Comparison of ENCODE assay signal across 1 cellular context in genomic region chr14:34629657-34630529, GRCh38.
A peak's percentile ranks its signal among the peaks of the same experiment; 100 is the strongest.
TF ChIP-seq lines count a peak whose summit lies in the region.

Gene SNX6, minus strand, starts transcription at chr14:34630148. Its CDS starts 32 bp downstream, at chr14:34630116.

TF ChIP-seq in GM12878, 131 proteins besides CTCF, POLR2A, EP300 and RAD21 (continued from another document and continues in another):
- TF ChIP-seq, protein P1, sequence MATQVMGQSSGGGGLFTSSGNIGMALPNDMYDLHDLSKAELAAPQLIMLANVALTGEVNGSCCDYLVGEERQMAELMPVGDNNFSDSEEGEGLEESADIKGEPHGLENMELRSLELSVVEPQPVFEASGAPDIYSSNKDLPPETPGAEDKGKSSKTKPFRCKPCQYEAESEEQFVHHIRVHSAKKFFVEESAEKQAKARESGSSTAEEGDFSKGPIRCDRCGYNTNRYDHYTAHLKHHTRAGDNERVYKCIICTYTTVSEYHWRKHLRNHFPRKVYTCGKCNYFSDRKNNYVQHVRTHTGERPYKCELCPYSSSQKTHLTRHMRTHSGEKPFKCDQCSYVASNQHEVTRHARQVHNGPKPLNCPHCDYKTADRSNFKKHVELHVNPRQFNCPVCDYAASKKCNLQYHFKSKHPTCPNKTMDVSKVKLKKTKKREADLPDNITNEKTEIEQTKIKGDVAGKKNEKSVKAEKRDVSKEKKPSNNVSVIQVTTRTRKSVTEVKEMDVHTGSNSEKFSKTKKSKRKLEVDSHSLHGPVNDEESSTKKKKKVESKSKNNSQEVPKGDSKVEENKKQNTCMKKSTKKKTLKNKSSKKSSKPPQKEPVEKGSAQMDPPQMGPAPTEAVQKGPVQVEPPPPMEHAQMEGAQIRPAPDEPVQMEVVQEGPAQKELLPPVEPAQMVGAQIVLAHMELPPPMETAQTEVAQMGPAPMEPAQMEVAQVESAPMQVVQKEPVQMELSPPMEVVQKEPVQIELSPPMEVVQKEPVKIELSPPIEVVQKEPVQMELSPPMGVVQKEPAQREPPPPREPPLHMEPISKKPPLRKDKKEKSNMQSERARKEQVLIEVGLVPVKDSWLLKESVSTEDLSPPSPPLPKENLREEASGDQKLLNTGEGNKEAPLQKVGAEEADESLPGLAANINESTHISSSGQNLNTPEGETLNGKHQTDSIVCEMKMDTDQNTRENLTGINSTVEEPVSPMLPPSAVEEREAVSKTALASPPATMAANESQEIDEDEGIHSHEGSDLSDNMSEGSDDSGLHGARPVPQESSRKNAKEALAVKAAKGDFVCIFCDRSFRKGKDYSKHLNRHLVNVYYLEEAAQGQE (IDR thresholded peaks at IDR 0.05; ENCODE audit: low read depth, low read length), result no peak
- TF ChIP-seq, protein P2, sequence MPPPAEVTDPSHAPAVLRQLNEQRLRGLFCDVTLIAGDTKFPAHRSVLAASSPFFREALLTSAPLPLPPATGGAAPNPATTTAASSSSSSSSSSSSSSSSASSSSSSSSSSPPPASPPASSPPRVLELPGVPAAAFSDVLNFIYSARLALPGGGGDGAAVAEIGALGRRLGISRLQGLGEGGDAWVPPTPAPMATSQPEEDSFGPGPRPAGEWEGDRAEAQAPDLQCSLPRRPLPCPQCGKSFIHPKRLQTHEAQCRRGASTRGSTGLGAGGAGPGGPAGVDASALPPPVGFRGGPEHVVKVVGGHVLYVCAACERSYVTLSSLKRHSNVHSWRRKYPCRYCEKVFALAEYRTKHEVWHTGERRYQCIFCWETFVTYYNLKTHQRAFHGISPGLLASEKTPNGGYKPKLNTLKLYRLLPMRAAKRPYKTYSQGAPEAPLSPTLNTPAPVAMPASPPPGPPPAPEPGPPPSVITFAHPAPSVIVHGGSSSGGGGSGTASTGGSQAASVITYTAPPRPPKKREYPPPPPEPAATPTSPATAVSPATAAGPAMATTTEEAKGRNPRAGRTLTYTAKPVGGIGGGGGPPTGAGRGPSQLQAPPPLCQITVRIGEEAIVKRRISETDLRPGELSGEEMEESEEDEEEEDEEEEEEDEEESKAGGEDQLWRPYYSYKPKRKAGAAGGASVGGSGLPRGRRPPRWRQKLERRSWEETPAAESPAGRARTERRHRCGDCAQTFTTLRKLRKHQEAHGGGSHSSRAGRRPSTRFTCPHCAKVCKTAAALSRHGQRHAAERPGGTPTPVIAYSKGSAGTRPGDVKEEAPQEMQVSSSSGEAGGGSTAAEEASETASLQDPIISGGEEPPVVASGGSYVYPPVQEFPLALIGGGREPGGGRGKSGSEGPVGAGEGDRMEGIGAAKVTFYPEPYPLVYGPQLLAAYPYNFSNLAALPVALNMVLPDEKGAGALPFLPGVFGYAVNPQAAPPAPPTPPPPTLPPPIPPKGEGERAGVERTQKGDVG (CRISPR knock-in tag; IDR thresholded peaks at IDR 0.05), result 0 out of 2 replicates have a peak, but pooled peaks have one; percentile 37
- no peak for TF ChIP-seq ELK1 (IDR thresholded peaks at IDR 0.05; ENCODE audit: low read depth, low read length)
- TF ChIP-seq ESRRA (IDR thresholded peaks at IDR 0.05; ENCODE audit: low read length), result peak; percentile 91
- TF ChIP-seq ASH2L (IDR thresholded peaks at IDR 0.05; ENCODE audit: borderline replicate concordance, low read depth), result peak; percentile 69; the same call in 1 of the 2 replicates
- TF ChIP-seq EGR1 (IDR thresholded peaks at IDR 0.05; ENCODE audit: borderline replicate concordance in 1 of 2, low read depth in 2 of 2, low read length in 2 of 2), result 0 out of 3 replicates have a peak, but pooled peaks of 1 of the 2 experiments have one; percentile 72
- TF ChIP-seq DPF2 (IDR thresholded peaks at IDR 0.05), result peak; percentile 81
- TF ChIP-seq ZBTB33 (IDR thresholded peaks at IDR 0.05), result peak; percentile 77; the same call in 1 of the 2 replicates
- TF ChIP-seq, protein P3, sequence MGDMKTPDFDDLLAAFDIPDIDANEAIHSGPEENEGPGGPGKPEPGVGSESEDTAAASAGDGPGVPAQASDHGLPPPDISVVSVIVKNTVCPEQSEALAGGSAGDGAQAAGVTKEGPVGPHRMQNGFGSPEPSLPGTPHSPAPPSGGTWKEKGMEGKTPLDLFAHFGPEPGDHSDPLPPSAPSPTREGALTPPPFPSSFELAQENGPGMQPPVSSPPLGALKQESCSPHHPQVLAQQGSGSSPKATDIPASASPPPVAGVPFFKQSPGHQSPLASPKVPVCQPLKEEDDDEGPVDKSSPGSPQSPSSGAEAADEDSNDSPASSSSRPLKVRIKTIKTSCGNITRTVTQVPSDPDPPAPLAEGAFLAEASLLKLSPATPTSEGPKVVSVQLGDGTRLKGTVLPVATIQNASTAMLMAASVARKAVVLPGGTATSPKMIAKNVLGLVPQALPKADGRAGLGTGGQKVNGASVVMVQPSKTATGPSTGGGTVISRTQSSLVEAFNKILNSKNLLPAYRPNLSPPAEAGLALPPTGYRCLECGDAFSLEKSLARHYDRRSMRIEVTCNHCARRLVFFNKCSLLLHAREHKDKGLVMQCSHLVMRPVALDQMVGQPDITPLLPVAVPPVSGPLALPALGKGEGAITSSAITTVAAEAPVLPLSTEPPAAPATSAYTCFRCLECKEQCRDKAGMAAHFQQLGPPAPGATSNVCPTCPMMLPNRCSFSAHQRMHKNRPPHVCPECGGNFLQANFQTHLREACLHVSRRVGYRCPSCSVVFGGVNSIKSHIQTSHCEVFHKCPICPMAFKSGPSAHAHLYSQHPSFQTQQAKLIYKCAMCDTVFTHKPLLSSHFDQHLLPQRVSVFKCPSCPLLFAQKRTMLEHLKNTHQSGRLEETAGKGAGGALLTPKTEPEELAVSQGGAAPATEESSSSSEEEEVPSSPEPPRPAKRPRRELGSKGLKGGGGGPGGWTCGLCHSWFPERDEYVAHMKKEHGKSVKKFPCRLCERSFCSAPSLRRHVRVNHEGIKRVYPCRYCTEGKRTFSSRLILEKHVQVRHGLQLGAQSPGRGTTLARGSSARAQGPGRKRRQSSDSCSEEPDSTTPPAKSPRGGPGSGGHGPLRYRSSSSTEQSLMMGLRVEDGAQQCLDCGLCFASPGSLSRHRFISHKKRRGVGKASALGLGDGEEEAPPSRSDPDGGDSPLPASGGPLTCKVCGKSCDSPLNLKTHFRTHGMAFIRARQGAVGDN (IDR thresholded peaks at IDR 0.05), result peak; percentile 58; the same call in 1 of the 2 replicates
- no peak; the same call in 1 of the 2 replicates for TF ChIP-seq HDGF (IDR thresholded peaks at IDR 0.05)
- TF ChIP-seq ATF2 (IDR thresholded peaks at IDR 0.05; ENCODE audit: low read length), result no peak
- peak; percentile 54; the same call in 1 of the 2 replicates for TF ChIP-seq POLR2AphosphoS5 (IDR thresholded peaks at IDR 0.05; ENCODE audit: low read length)
- TF ChIP-seq CBFB (IDR thresholded peaks at IDR 0.05; ENCODE audit: low read depth), result 0 out of 2 replicates have a peak, but pooled peaks have one; percentile 26
- TF ChIP-seq, protein P4, sequence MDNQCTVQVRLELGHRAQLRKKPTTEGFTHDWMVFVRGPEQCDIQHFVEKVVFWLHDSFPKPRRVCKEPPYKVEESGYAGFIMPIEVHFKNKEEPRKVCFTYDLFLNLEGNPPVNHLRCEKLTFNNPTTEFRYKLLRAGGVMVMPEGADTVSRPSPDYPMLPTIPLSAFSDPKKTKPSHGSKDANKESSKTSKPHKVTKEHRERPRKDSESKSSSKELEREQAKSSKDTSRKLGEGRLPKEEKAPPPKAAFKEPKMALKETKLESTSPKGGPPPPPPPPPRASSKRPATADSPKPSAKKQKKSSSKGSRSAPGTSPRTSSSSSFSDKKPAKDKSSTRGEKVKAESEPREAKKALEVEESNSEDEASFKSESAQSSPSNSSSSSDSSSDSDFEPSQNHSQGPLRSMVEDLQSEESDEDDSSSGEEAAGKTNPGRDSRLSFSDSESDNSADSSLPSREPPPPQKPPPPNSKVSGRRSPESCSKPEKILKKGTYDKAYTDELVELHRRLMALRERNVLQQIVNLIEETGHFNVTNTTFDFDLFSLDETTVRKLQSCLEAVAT (IDR thresholded peaks at IDR 0.05), result 0 out of 2 replicates have a peak, but pooled peaks have one; percentile 33
- TF ChIP-seq RBBP5 (conservative IDR thresholded peaks at IDR 0.05), result 0 out of 2 replicates have a peak, but pooled peaks have one; percentile 79
- 0 out of 2 replicates have a peak, but pooled peaks have one; percentile 16 for TF ChIP-seq TAF1 (IDR thresholded peaks at IDR 0.05; ENCODE audit: borderline replicate concordance, low read depth, low read length)
- TF ChIP-seq SUPT20H (IDR thresholded peaks at IDR 0.05; ENCODE audit: borderline replicate concordance, control insufficient read depth, low read depth, low read length), result no peak
- TF ChIP-seq MYB (IDR thresholded peaks at IDR 0.05; ENCODE audit: borderline replicate concordance, low read depth, low read length), result no peak
- peak in 1 of 2 experiments; percentile 13; a peak in 1 of 4 replicates for TF ChIP-seq IKZF2 (IDR thresholded peaks at IDR 0.05)
- TF ChIP-seq CREM (IDR thresholded peaks at IDR 0.05; ENCODE audit: low read depth), result 0 out of 2 replicates have a peak, but pooled peaks have one; percentile 12
- TF ChIP-seq, protein P5, sequence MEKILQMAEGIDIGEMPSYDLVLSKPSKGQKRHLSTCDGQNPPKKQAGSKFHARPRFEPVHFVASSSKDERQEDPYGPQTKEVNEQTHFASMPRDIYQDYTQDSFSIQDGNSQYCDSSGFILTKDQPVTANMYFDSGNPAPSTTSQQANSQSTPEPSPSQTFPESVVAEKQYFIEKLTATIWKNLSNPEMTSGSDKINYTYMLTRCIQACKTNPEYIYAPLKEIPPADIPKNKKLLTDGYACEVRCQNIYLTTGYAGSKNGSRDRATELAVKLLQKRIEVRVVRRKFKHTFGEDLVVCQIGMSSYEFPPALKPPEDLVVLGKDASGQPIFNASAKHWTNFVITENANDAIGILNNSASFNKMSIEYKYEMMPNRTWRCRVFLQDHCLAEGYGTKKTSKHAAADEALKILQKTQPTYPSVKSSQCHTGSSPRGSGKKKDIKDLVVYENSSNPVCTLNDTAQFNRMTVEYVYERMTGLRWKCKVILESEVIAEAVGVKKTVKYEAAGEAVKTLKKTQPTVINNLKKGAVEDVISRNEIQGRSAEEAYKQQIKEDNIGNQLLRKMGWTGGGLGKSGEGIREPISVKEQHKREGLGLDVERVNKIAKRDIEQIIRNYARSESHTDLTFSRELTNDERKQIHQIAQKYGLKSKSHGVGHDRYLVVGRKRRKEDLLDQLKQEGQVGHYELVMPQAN (conservative IDR thresholded peaks at IDR 0.05), result 0 out of 2 replicates have a peak, but pooled peaks have one; percentile 47
- peak; percentile 36; the same call in 1 of the 2 replicates for TF ChIP-seq NRF1 (conservative IDR thresholded peaks at IDR 0.05; ENCODE audit: low read depth, low read length)
- no peak for TF ChIP-seq IRF3 (IDR thresholded peaks at IDR 0.05)
- peak; percentile 77 for TF ChIP-seq IKZF1 (conservative IDR thresholded peaks at IDR 0.05)
- peak; percentile 48; the same call in 1 of the 2 replicates for TF ChIP-seq ZSCAN29 (IDR thresholded peaks at IDR 0.05)
- TF ChIP-seq, protein P6, sequence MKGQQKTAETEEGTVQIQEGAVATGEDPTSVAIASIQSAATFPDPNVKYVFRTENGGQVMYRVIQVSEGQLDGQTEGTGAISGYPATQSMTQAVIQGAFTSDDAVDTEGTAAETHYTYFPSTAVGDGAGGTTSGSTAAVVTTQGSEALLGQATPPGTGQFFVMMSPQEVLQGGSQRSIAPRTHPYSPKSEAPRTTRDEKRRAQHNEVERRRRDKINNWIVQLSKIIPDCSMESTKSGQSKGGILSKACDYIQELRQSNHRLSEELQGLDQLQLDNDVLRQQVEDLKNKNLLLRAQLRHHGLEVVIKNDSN (IDR thresholded peaks at IDR 0.05; ENCODE audit: borderline replicate concordance, extremely low read length, insufficient read depth, low read depth, low read length), result no peak
- TF ChIP-seq TBL1XR1 (IDR thresholded peaks at IDR 0.05; ENCODE audit: low read depth, low read length), result no peak
- 0 out of 2 replicates have a peak, but pooled peaks have one; percentile 19 for TF ChIP-seq HCFC1 (IDR thresholded peaks at IDR 0.05; ENCODE audit: low read length)
- TF ChIP-seq BHLHE40 (IDR thresholded peaks at IDR 0.05; ENCODE audit: borderline replicate concordance in 1 of 2, low read depth in 2 of 2, low read length in 1 of 2), result peak in 1 of 2 experiments; percentile 4; a peak in 1 of 4 replicates
- TF ChIP-seq SPI1 (IDR thresholded peaks at IDR 0.05; ENCODE audit: borderline replicate concordance, insufficient read depth, low read depth, low read length), result peak; percentile 42; the same call in 1 of the 2 replicates
- TF ChIP-seq PAX5 (IDR thresholded peaks at IDR 0.05; ENCODE audit: borderline replicate concordance, low read depth, low read length), result 0 out of 2 replicates have a peak, but pooled peaks have one; percentile 21
- no peak for TF ChIP-seq RUNX3 (IDR thresholded peaks at IDR 0.05; ENCODE audit: low read length)
